In the genomic region with DNA sequence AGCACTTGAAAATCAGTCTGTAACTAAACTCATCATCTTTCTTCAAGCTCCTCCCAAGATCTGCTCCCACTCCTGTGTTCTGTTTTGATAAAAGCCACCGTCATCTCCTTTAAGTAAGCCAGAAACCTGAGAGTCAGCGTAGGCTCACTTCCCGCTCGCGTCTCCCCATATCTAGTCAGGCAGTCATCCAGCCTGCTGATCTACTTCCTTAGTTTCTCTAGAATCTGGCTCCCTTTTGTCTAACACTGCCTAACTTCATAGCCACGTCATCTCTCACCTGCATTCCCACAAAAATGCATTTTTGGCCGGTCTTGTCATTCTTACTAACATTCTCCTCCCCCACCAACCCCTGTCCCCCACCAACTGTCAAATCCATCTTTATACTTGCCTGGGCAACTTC, we compare ENCODE assay signal across 14 cellular contexts. TPM values are rescaled to one million over a fixed set of nuclear protein-coding genes. Genes with fewer than 3 reads are reported as not detected.
DNase-seq lines count a peak whose midpoint lies in the region; ATAC-seq and TF ChIP-seq lines count a peak whose summit lies in the region.
"Had no signal": no experiment of that assay in that cellular context is flagged by ENCODE, and none has a peak within 500 bp of the region (broad histone marks: within the 10 kb centered on the region; RNA-seq: fewer than 3 reads in every experiment).

No MANE protein-coding gene starts in this region.

- TF ChIP-seq RAD21 in SK-N-SH (IDR thresholded peaks at IDR 0.05; ENCODE audit: low read length) = no peak

- no peak for DNase-seq in SK-N-SH
- no peak for DNase-seq in esophagus squamous epithelium (lab: John Stamatoyannopoulos, UW)
- DNase-seq in prostate gland (ENCODE audit: low spot score) = peak; percentile 68
- DNase-seq in NCI-H748 (lab: John Stamatoyannopoulos, UW; ENCODE audit: unreplicated experiment) = no peak
- DNase-seq in HEK293T (ENCODE audit: extremely low spot score) = no peak
- DNase-seq in activated CD8-positive, alpha-beta T cell treated with anti-CD3 and anti-CD28 coated beads for 36 hours = no peak
- DNase-seq: activated naive CD4-positive, alpha-beta T cell treated with anti-CD3 and anti-CD28 coated beads for 36 hours; CD4-positive, alpha-beta memory T cell; cerebellar nuclear complex had no signal

- no peaks in the 10 kb centered on the region for H3K36me3 Mint-ChIP-seq in activated CD8-positive, alpha-beta T cell treated with anti-CD3 and anti-CD28 coated beads for 36 hours (ENCODE audit: low read depth)
- H3K36me3 Mint-ChIP-seq: CD4-positive, alpha-beta memory T cell had no signal

- TF ChIP-seq EP300 in SK-N-SH (IDR thresholded peaks at IDR 0.05; ENCODE audit: borderline replicate concordance in 1 of 2, low read depth in 1 of 2, low read length in 1 of 2) = peak in 1 of 2 experiments; percentile 57; a peak in 1 of 4 replicates

- H3K27ac ChIP-seq in HEK293 (ENCODE audit: extremely low read depth, low read depth, low read length) = no peak overlapping the region
- no peak overlapping the region for H3K27ac ChIP-seq in SK-N-SH (ENCODE audit: low read depth in 2 of 2, low read length in 1 of 2)
- peak overlapping the region in 3 of 4 donors; percentile 14 to 29 (median 28) for H3K27ac ChIP-seq in esophagus squamous epithelium
- H3K27ac ChIP-seq in prostate gland = no peak overlapping the region

- intact Hi-C loops in esophagus squamous epithelium (cut with DNase I) = no loop called here
- intact Hi-C loops in prostate gland (cut with DNase I) = no loop called here
- intact Hi-C loops in activated CD8-positive, alpha-beta T cell treated with anti-CD3 and anti-CD28 coated beads for 36 hours (cut with micrococcal nuclease) = no loop called here

- no peaks in the 10 kb centered on the region for H3K9me2 ChIP-seq in SK-N-SH

- TF ChIP-seq POLR2A in esophagus squamous epithelium (IDR thresholded peaks at IDR 0.05) = no peak
- no peak for TF ChIP-seq POLR2A in prostate gland (IDR thresholded peaks at IDR 0.05)

- no peak overlapping the region for H3K27ac Mint-ChIP-seq in activated CD8-positive, alpha-beta T cell treated with anti-CD3 and anti-CD28 coated beads for 36 hours
- H3K27ac Mint-ChIP-seq: activated naive CD4-positive, alpha-beta T cell treated with anti-CD3 and anti-CD28 coated beads for 36 hours; CD4-positive, alpha-beta memory T cell; nephron; T-helper 1 cell treated with Interleukin-12 subunit alpha and Interleukin-12 subunit beta and Interleukin-4 antibody, amounts not matched to agents 30 μg/mL and 1 μg/mL, for 36 hours had no signal

- 64% methylated on average over 7 of the region's 7 CpGs for WGBS in SK-N-SH (ENCODE audit: low lambda C conversion rate)
- 40 to 47% methylated on average over 7 of the region's 7 CpGs for WGBS in esophagus squamous epithelium, 2 donors
- 39% methylated on average over 7 of the region's 7 CpGs for WGBS in prostate gland

- no peak overlapping the region for H3K4me3 ChIP-seq in HEK293 (ENCODE audit: low read depth, low read length)
- no peak overlapping the region for H3K4me3 ChIP-seq in SK-N-SH (ENCODE audit: low read depth in 2 of 2, low read length in 1 of 2)
- H3K4me3 ChIP-seq in esophagus squamous epithelium = no peak overlapping the region
- H3K4me3 ChIP-seq in prostate gland = no peak overlapping the region
- H3K4me3 ChIP-seq: skin epidermis had no signal

- no peak overlapping the region for H3K9ac ChIP-seq in SK-N-SH

- no peaks in the 10 kb centered on the region for H3K36me3 ChIP-seq in HEK293 (ENCODE audit: control insufficient read depth in 2 of 2, insufficient read depth in 1 of 2, low read length in 2 of 2)
- no peaks in the 10 kb centered on the region for H3K36me3 ChIP-seq in SK-N-SH (replicated peaks in 1 of 2; ENCODE audit: control insufficient read depth in 1 of 2, insufficient read depth in 2 of 2, low read length in 1 of 2)
- peaks cover 0 to under 1% (median 0%) of the 10 kb centered on the region in 3 donors for H3K36me3 ChIP-seq in esophagus squamous epithelium
- no peaks in the 10 kb centered on the region for H3K36me3 ChIP-seq in prostate gland

- POLR2A ChIA-PET in HEK293 (lab: Yijun Ruan, JAX) = no interaction called here
- POLR2A ChIA-PET in SK-N-SH (lab: Yijun Ruan, JAX) = no interaction called here
- POLR2A ChIA-PET in HEK293T (lab: Yijun Ruan, JAX) = no interaction called here
- POLR2A ChIA-PET in activated CD8-positive, alpha-beta T cell treated with anti-CD3 and anti-CD28 coated beads for 36 hours (lab: Charles Lee) = interaction anchor here (1.2 kb wide), 1 partner anchor 17 kb away, joined by 5 read pairs; no protein-coding TSS in a partner anchor

- no peaks in the 10 kb centered on the region for H3K9me3 ChIP-seq in HEK293 (ENCODE audit: control insufficient read depth, insufficient read depth, low read depth, low read length)
- no peaks in the 10 kb centered on the region for H3K9me3 ChIP-seq in SK-N-SH
- no peaks in the 10 kb centered on the region for H3K9me3 ChIP-seq in esophagus squamous epithelium
- no peaks in the 10 kb centered on the region for H3K9me3 ChIP-seq in prostate gland

- no peaks in the 10 kb centered on the region for H4K20me1 ChIP-seq in SK-N-SH (ENCODE audit: insufficient read depth)

- peaks cover 35% of the 10 kb centered on the region for H3K27me3 Mint-ChIP-seq in activated CD8-positive, alpha-beta T cell treated with anti-CD3 and anti-CD28 coated beads for 36 hours

- ATAC-seq in GM21360 (IDR thresholded peaks at IDR 0.05; ENCODE audit: unreplicated experiment) = no peak
- no peak for ATAC-seq in activated CD8-positive, alpha-beta T cell treated with anti-CD3 and anti-CD28 coated beads for 36 hours

- peaks cover 5% of the 10 kb centered on the region for H3K79me2 ChIP-seq in SK-N-SH (ENCODE audit: insufficient read depth)

- peaks cover 12% of the 10 kb centered on the region for H3F3A ChIP-seq in SK-N-SH (replicated peaks; ENCODE audit: insufficient read depth)

- no peaks in the 10 kb centered on the region for H3K27me3 ChIP-seq in SK-N-SH (ENCODE audit: insufficient read depth)
- no peaks in the 10 kb centered on the region for H3K27me3 ChIP-seq in esophagus squamous epithelium
- H3K27me3 ChIP-seq in prostate gland (replicated peaks; ENCODE audit: insufficient read depth) = no peaks in the 10 kb centered on the region

- peaks cover 37% of the 10 kb centered on the region for H3K4me1 Mint-ChIP-seq in activated CD8-positive, alpha-beta T cell treated with anti-CD3 and anti-CD28 coated beads for 36 hours (ENCODE audit: low read depth)

- CTCF ChIA-PET in HEK293 (lab: Yijun Ruan, JAX) (interaction anchor here (0.5 to 2.6 kb wide), 3 partner anchors 13 to 502 kb away, joined by 4 to 10 read pairs (median 4); no protein-coding TSS in a partner anchor), SK-N-SH (lab: Yijun Ruan, JAX) (interaction anchor here (0.6 to 1.3 kb wide), 3 partner anchors 13 to 72 kb away, joined by 3 to 5 read pairs (median 4); no protein-coding TSS in a partner anchor), HEK293T (lab: Yijun Ruan, JAX) (no interaction called here)
- CTCF ChIA-PET in activated CD8-positive, alpha-beta T cell treated with anti-CD3 and anti-CD28 coated beads for 36 hours (lab: Charles Lee) = no interaction called here

- peak overlapping the region; percentile 13; the same call in 1 of the 2 replicates for H3K4me2 ChIP-seq in SK-N-SH

- no peak overlapping the region for H3K4me3 Mint-ChIP-seq in activated CD8-positive, alpha-beta T cell treated with anti-CD3 and anti-CD28 coated beads for 36 hours
- H3K4me3 Mint-ChIP-seq: activated naive CD4-positive, alpha-beta T cell treated with anti-CD3 and anti-CD28 coated beads for 36 hours; nephron; T-helper 1 cell treated with Interleukin-12 subunit alpha and Interleukin-12 subunit beta and Interleukin-4 antibody, amounts not matched to agents 30 μg/mL and 1 μg/mL, for 36 hours had no signal

- no peak overlapping the region for H2AFZ ChIP-seq in SK-N-SH (ENCODE audit: low read depth)

- no peaks in the 10 kb centered on the region for H3K9me3 Mint-ChIP-seq in activated CD8-positive, alpha-beta T cell treated with anti-CD3 and anti-CD28 coated beads for 36 hours
- H3K9me3 Mint-ChIP-seq: activated naive CD4-positive, alpha-beta T cell treated with anti-CD3 and anti-CD28 coated beads for 36 hours; CD4-positive, alpha-beta memory T cell; nephron; T-helper 1 cell treated with Interleukin-12 subunit alpha and Interleukin-12 subunit beta and Interleukin-4 antibody, amounts not matched to agents 30 μg/mL and 1 μg/mL, for 36 hours had no signal

- H3K4me1 ChIP-seq in HEK293 (ENCODE audit: control insufficient read depth, insufficient read depth, low read length) (peaks cover 15% of the 10 kb centered on the region), SK-N-SH (ENCODE audit: control insufficient read depth in 1 of 2, insufficient read depth in 2 of 2, low read depth in 1 of 2, low read length in 1 of 2) (peaks cover 12 to 16% of the 10 kb centered on the region in 2 experiments; a peak in 3 of 4 replicates), esophagus squamous epithelium (peaks cover 16 to 57% (median 18%) of the 10 kb centered on the region in 3 donors), prostate gland (replicated peaks) (no peaks in the 10 kb centered on the region)

- no peak for TF ChIP-seq CTCF in HEK293 (tag by site-specific recombination; IDR thresholded peaks at IDR 0.05)
- TF ChIP-seq CTCF in SK-N-SH (IDR thresholded peaks at IDR 0.05) = no peak
- no peak for TF ChIP-seq CTCF in esophagus squamous epithelium (IDR thresholded peaks at IDR 0.05)
- no peak for TF ChIP-seq CTCF in prostate gland (IDR thresholded peaks at IDR 0.05)
- TF ChIP-seq CTCF in activated CD8-positive, alpha-beta T cell treated with anti-CD3 and anti-CD28 coated beads for 36 hours (IDR thresholded peaks at IDR 0.05) = no peak

TF ChIP-seq in HEK293, 187 proteins besides CTCF, POLR2A, EP300 and RAD21 (continues in another document):
- TF ChIP-seq ZNF335 (tag by site-specific recombination; conservative IDR thresholded peaks at IDR 0.05) = 0 out of 2 replicates have a peak, but pooled peaks have one; percentile 44

TF ChIP-seq in SK-N-SH, 30 proteins besides CTCF, POLR2A, EP300 and RAD21 (continues in another document):
- TF ChIP-seq NFIC (IDR thresholded peaks at IDR 0.05; ENCODE audit: borderline replicate concordance) = peak; percentile 58
- 0 out of 2 replicates have a peak, but pooled peaks have one; percentile 20 for TF ChIP-seq JUND (IDR thresholded peaks at IDR 0.05)
- no peak for TF ChIP-seq TAF1 (IDR thresholded peaks at IDR 0.05; ENCODE audit: borderline replicate concordance, low read depth, low read length)

TF ChIP-seq in HEK293T, 16 proteins besides CTCF, POLR2A, EP300 and RAD21 (continues in another document):
- TF ChIP-seq LEF1 (IDR thresholded peaks at IDR 0.05; ENCODE audit: borderline replicate concordance) = no peak
- no peak for TF ChIP-seq FOXA1 (IDR thresholded peaks at IDR 0.05)
- TF ChIP-seq ELF4 (IDR thresholded peaks at IDR 0.05) = no peak
- no peak for TF ChIP-seq SUZ12 (IDR thresholded peaks at IDR 0.05)
- TF ChIP-seq ARNT (IDR thresholded peaks at IDR 0.05) = no peak
- TF ChIP-seq ZNF384 (IDR thresholded peaks at IDR 0.05) = no peak

RNA-seq across cellular contexts. Expression of gene TJP2, which starts 3.0 kb away (rescaled TPM):
- 17.7 and 18.4 TPM in 2 replicates for polyA plus RNA-seq in SK-N-SH (2012; rRNA removed)
- 18.9 and 19.8 TPM in 2 replicates for polyA plus RNA-seq in SK-N-SH (2012; cell fraction: cytosol; rRNA removed)
- 30.5 and 38.4 TPM in 2 replicates for polyA plus RNA-seq in SK-N-SH (2012; cell fraction: nucleus; rRNA removed)
- total RNA-seq in esophagus squamous epithelium (100 to 1,000 TPM; 101 to 301 (median 152) TPM), prostate gland (100 to 1,000 TPM; 117 to 166 TPM)
- 1 to 10 TPM; 3.7 to 3.9 TPM for total RNA-seq in activated CD8-positive, alpha-beta T cell treated with anti-CD3 and anti-CD28 coated beads for 36 hours

Comparison
In these comparisons a context has a peak if more than half of its experiments do, and no peak if none do; other contexts are left out.
1. H3K27ac ChIP-seq: peak in esophagus squamous epithelium (3 of 4); none in HEK293 (single experiment), SK-N-SH (0 of 2) and prostate gland (0 of 2).
2. RNA of gene TJP2, which starts 3.0 kb away (total RNA-seq): 101 to 301 TPM in esophagus squamous epithelium and 117 to 166 TPM in prostate gland; 3.7 to 3.9 TPM in activated CD8-positive, alpha-beta T cell treated with anti-CD3 and anti-CD28 coated beads for 36 hours; every median in the first group is over 10 times any median in the second.
3. CTCF ChIA-PET loops: an anchor here in HEK293 (0.5 to 2.6 kb wide) and SK-N-SH (0.6 to 1.3 kb wide); none called in HEK293T and activated CD8-positive, alpha-beta T cell treated with anti-CD3 and anti-CD28 coated beads for 36 hours.
4. Of the 4 proteins assayed by ChIP-seq in both HEK293 and SK-N-SH: peak only in HEK293: none; only in SK-N-SH: PBX3; in both: none; in neither: 3.